Comparison of ENCODE assay signal across 12 cellular contexts in genomic region chr6:108348655-108349349, GRCh38. TPM values are rescaled to one million over a fixed set of nuclear protein-coding genes. Genes with fewer than 3 reads are reported as not detected.
DNase-seq lines count a peak whose midpoint lies in the region; ATAC-seq lines count a peak whose summit lies in the region.
"Had no signal": no experiment of that assay in that cellular context is flagged by ENCODE, and none has a peak within 500 bp of the region (broad histone marks: within the 10 kb centered on the region; RNA-seq: fewer than 3 reads in every experiment).

No MANE protein-coding gene starts in this region.

- no peaks in the 10 kb centered on the region for H3K4me1 ChIP-seq in naive thymus-derived CD4-positive, alpha-beta T cell (ENCODE audit: control insufficient read depth in 2 of 2, insufficient read depth in 2 of 2, low read length in 2 of 2)
- H3K4me1 ChIP-seq: A549 had no signal

- DNase-seq in activated CD4-positive, alpha-beta T cell treated with anti-CD3 and anti-CD28 coated beads, Interleukin-2, amount 10 ng/mL, durations not matched to agents 24 days and 14 days: peak; percentile 62
- no peak for DNase-seq in activated CD4-positive, alpha-beta T cell treated with anti-CD3 and anti-CD28 coated beads, Interleukin-2, amount 50 U/mL, for 1 hour
- DNase-seq in naive thymus-derived CD4-positive, alpha-beta T cell: peak in 1 of 9 donors; percentile 2
- DNase-seq in GDM1 (lab: John Stamatoyannopoulos, UW) (no peak), NCI-H774 (lab: John Stamatoyannopoulos, UW) (no peak), NCI-H2171 (lab: John Stamatoyannopoulos, UW) (no peak)
- DNase-seq: MG63, right cardiac atrium, SIG-M5 had no signal

- no peaks in the 10 kb centered on the region for H3K27me3 Mint-ChIP-seq in activated CD4-positive, alpha-beta T cell treated with anti-CD3 and anti-CD28 coated beads, Interleukin-2, amount 10 ng/mL, durations not matched to agents 24 days and 14 days
- H3K27me3 Mint-ChIP-seq in naive thymus-derived CD4-positive, alpha-beta T cell: no peaks in the 10 kb centered on the region

- no peaks in the 10 kb centered on the region for H3K36me3 ChIP-seq in naive thymus-derived CD4-positive, alpha-beta T cell (ENCODE audit: control insufficient read depth in 2 of 3, insufficient read depth in 3 of 3, low read length in 3 of 3)
- H3K36me3 ChIP-seq: MG63 had no signal

- ATAC-seq in GM21737 (IDR thresholded peaks at IDR 0.05; ENCODE audit: unreplicated experiment): peak; percentile 89
- peak; percentile 72 for ATAC-seq in HG03457 (IDR thresholded peaks at IDR 0.05; ENCODE audit: unreplicated experiment)
- peak; percentile 22 for ATAC-seq in naive thymus-derived CD4-positive, alpha-beta T cell
- ATAC-seq: A549, right cardiac atrium had no signal

- CTCF ChIA-PET in naive thymus-derived CD4-positive, alpha-beta T cell (lab: Charles Lee): no interaction called here

- H3K4me3 ChIP-seq in naive thymus-derived CD4-positive, alpha-beta T cell (ENCODE audit: low read length): no peak overlapping the region
- H3K4me3 ChIP-seq: A549, MG63 had no signal

- no peak overlapping the region for H3K27ac ChIP-seq in naive thymus-derived CD4-positive, alpha-beta T cell (ENCODE audit: low read depth, low read length)
- H3K27ac ChIP-seq: A549 had no signal

- no peaks in the 10 kb centered on the region for H3K27me3 ChIP-seq in naive thymus-derived CD4-positive, alpha-beta T cell (ENCODE audit: control insufficient read depth in 2 of 2, insufficient read depth in 2 of 2, low read length in 2 of 2)
- H3K27me3 ChIP-seq: MG63 had no signal

- peaks cover 6% of the 10 kb centered on the region for H3K36me3 Mint-ChIP-seq in activated CD4-positive, alpha-beta T cell treated with anti-CD3 and anti-CD28 coated beads, Interleukin-2, amount 10 ng/mL, durations not matched to agents 24 days and 14 days (ENCODE audit: low read depth)
- H3K36me3 Mint-ChIP-seq in naive thymus-derived CD4-positive, alpha-beta T cell: peaks cover 0 to 33% (median 27%) of the 10 kb centered on the region in 5 donors

- peak overlapping the region; percentile 69 for H3K4me3 Mint-ChIP-seq in activated CD4-positive, alpha-beta T cell treated with anti-CD3 and anti-CD28 coated beads, Interleukin-2, amount 10 ng/mL, durations not matched to agents 24 days and 14 days
- peak overlapping the region in 1 of 10 donors; percentile 70 for H3K4me3 Mint-ChIP-seq in naive thymus-derived CD4-positive, alpha-beta T cell

- peak overlapping the region; percentile 84 for H3K27ac Mint-ChIP-seq in activated CD4-positive, alpha-beta T cell treated with anti-CD3 and anti-CD28 coated beads, Interleukin-2, amount 10 ng/mL, durations not matched to agents 24 days and 14 days
- H3K27ac Mint-ChIP-seq in naive thymus-derived CD4-positive, alpha-beta T cell: peak overlapping the region in 5 of 9 donors; percentile 10 to 89 (median 24)

- POLR2A ChIA-PET in naive thymus-derived CD4-positive, alpha-beta T cell (lab: Charles Lee): no interaction called here

- intact Hi-C loops in activated CD4-positive, alpha-beta T cell treated with anti-CD3 and anti-CD28 coated beads, Interleukin-2, amount 10 ng/mL, durations not matched to agents 24 days and 14 days (cut with micrococcal nuclease): loop anchor here (2.0 kb wide), 1 partner anchor 88 kb away; the partner anchor contains the start of gene SNX3
- intact Hi-C loops in naive thymus-derived CD4-positive, alpha-beta T cell (cut with micrococcal nuclease): loop anchor here in 1 of 2 donors (1.0 to 5.0 kb wide), 3 partner anchors 54 to 527 kb away; partner anchors contain the start of genes AFG1L, SCML4 and SNX3

- H3K9me3 Mint-ChIP-seq in activated CD4-positive, alpha-beta T cell treated with anti-CD3 and anti-CD28 coated beads, Interleukin-2, amount 10 ng/mL, durations not matched to agents 24 days and 14 days: peaks cover 10% of the 10 kb centered on the region
- H3K9me3 Mint-ChIP-seq in naive thymus-derived CD4-positive, alpha-beta T cell: peaks cover 0 to 8% (median 0%) of the 10 kb centered on the region in 11 donors

- H3K9me3 ChIP-seq in naive thymus-derived CD4-positive, alpha-beta T cell (ENCODE audit: control insufficient read depth in 2 of 3, low read length in 3 of 3): no peaks in the 10 kb centered on the region
- H3K9me3 ChIP-seq: A549, MG63 had no signal

- peaks cover 15% of the 10 kb centered on the region for H3K4me1 Mint-ChIP-seq in activated CD4-positive, alpha-beta T cell treated with anti-CD3 and anti-CD28 coated beads, Interleukin-2, amount 10 ng/mL, durations not matched to agents 24 days and 14 days
- H3K4me1 Mint-ChIP-seq in naive thymus-derived CD4-positive, alpha-beta T cell: peaks cover 5 to 19% (median 8%) of the 10 kb centered on the region in 7 donors

RNA-seq across cellular contexts. Expression of gene AFG1L, which starts 53.9 kb away (rescaled TPM):
- total RNA-seq in activated CD4-positive, alpha-beta T cell treated with anti-CD3 and anti-CD28 coated beads, Interleukin-2, amount 10 ng/mL, durations not matched to agents 24 days and 14 days: 6.0 and 6.3 TPM in 2 replicates
- 1 to 10 TPM; 4.1 to 9.2 (median 7.2) TPM for total RNA-seq in naive thymus-derived CD4-positive, alpha-beta T cell
- polyA plus RNA-seq in naive thymus-derived CD4-positive, alpha-beta T cell: 1 to 10 TPM; 3.5 to 5.4 TPM

Comparison
In these comparisons a context has a peak if more than half of its experiments do, and no peak if none do; other contexts are left out.
1. ATAC-seq: peak in every context shown above with its lines; median percentile 89 in GM21737; 72 in HG03457; 22 in naive thymus-derived CD4-positive, alpha-beta T cell.